Comparison of ENCODE assay signal across 8 cellular contexts in the genomic region with DNA sequence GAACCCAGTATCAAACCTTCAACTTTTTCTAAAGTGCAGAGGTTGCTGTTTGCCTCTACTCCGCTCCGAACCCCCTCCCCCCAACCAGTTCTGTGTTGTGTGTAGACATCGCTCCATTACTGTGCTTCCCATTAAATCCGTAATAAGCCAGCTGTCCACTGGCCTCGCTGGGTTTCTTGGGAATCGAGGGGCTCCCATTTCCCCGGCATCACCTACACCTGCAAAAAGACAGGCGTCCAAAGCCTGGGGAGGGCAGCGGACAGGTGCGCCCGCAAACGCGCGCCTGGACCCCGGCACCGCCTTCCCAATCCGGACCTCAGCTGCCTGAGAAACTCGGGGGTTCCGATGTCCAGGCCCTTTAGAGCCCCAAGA. TPM values are rescaled to one million over a fixed set of nuclear protein-coding genes. Genes with fewer than 3 reads are reported as not detected.
DNase-seq lines count a peak whose midpoint lies in the region; ATAC-seq, FAIRE-seq and TF ChIP-seq lines count a peak whose summit lies in the region.

No MANE protein-coding gene starts in this region.

- peaks cover 8% of the 10 kb centered on the region for H3K36me3 ChIP-seq in OCI-LY1 (ENCODE audit: insufficient read depth, low read length)
- H3K36me3 ChIP-seq in pancreas = no peaks in the 10 kb centered on the region

- H4K20me1 ChIP-seq in OCI-LY1 (ENCODE audit: insufficient read depth, low read length) = no peaks in the 10 kb centered on the region

- peaks cover 14% of the 10 kb centered on the region for H3K4me1 Mint-ChIP-seq in activated CD4-positive, alpha-beta T cell treated with anti-CD3 and anti-CD28 coated beads for 36 hours

- H3K4me2 ChIP-seq in OCI-LY1 (ENCODE audit: low read length) = peak overlapping the region; percentile 90

- FAIRE-seq in pancreas (lab: Jason Lieb, UNC) = no peak

- peak overlapping the region; percentile 78; the same call in 1 of the 2 replicates for H2AFZ ChIP-seq in OCI-LY1 (ENCODE audit: low read length)

- TF ChIP-seq CTCF in OCI-LY1 (IDR thresholded peaks at IDR 0.05; ENCODE audit: low read length) (no peak), pancreas (IDR thresholded peaks at IDR 0.05) (no peak)

- peak overlapping the region; percentile 82 for H3K4me3 Mint-ChIP-seq in activated CD4-positive, alpha-beta T cell treated with anti-CD3 and anti-CD28 coated beads for 36 hours

- H3K79me2 ChIP-seq in OCI-LY1 (ENCODE audit: insufficient read depth, low read length) = peaks cover 29% of the 10 kb centered on the region

- peak overlapping the region; percentile 26 for H3K27ac ChIP-seq in OCI-LY1 (ENCODE audit: low read depth, low read length, poor library complexity, severe bottlenecking)
- H3K27ac ChIP-seq in epithelial cell of prostate = peak overlapping the region; percentile 39
- H3K27ac ChIP-seq in pancreas = no peak overlapping the region

- intact Hi-C loops in activated CD4-positive, alpha-beta T cell treated with anti-CD3 and anti-CD28 coated beads for 36 hours (cut with DNase I, micrococcal nuclease) = loop anchor here (1.0 to 5.0 kb wide), 3 partner anchors 104 to 165 kb away; a partner anchor contains a TSS
- intact Hi-C loops in pancreas (cut with DNase I) = no loop called here

- peaks cover 55% of the 10 kb centered on the region for H3K4me1 ChIP-seq in OCI-LY1 (ENCODE audit: insufficient read depth, low read length, severe bottlenecking)
- peaks cover 0 to 2% (median 0%) of the 10 kb centered on the region in 3 donors for H3K4me1 ChIP-seq in pancreas

- no peak overlapping the region for H3K27ac Mint-ChIP-seq in activated CD4-positive, alpha-beta T cell treated with anti-CD3 and anti-CD28 coated beads for 36 hours

- CTCF ChIA-PET in activated CD4-positive, alpha-beta T cell treated with anti-CD3 and anti-CD28 coated beads for 36 hours (lab: Charles Lee) = interaction anchor here (3.7 kb wide), 1 partner anchor 23 kb away, joined by 14 read pairs; no protein-coding TSS in a partner anchor

- peak; percentile 33 for DNase-seq in activated CD4-positive, alpha-beta T cell treated with anti-CD3 and anti-CD28 coated beads for 36 hours
- no peak for DNase-seq in activated CD4-positive, alpha-beta T cell treated with anti-CD3 and anti-CD28 coated beads for 48 hours
- no peak for DNase-seq in epithelial cell of prostate (ENCODE audit: low read depth, low spot score)
- DNase-seq in pancreas = peak in 2 of 6 donors; percentile 11 to 48
- no peak for DNase-seq in T-helper 9 cell
- no peak for DNase-seq in ACHN

- 1% methylated on average over 19 of the region's 19 CpGs for WGBS in pancreas, 2 donors

- H3K9me3 ChIP-seq in OCI-LY1 (ENCODE audit: low read length) (no peaks in the 10 kb centered on the region), pancreas (no peaks in the 10 kb centered on the region)

- ATAC-seq in activated CD4-positive, alpha-beta T cell treated with anti-CD3 and anti-CD28 coated beads for 36 hours = no peak
- ATAC-seq in pancreas (no peak), HG03565 (IDR thresholded peaks at IDR 0.05; ENCODE audit: unreplicated experiment) (no peak)

- no peaks in the 10 kb centered on the region for H3K9me3 Mint-ChIP-seq in activated CD4-positive, alpha-beta T cell treated with anti-CD3 and anti-CD28 coated beads for 36 hours (ENCODE audit: low read depth)

- no peaks in the 10 kb centered on the region for H3K9me2 ChIP-seq in OCI-LY1 (ENCODE audit: low read depth, low read length)

- POLR2A ChIA-PET in activated CD4-positive, alpha-beta T cell treated with anti-CD3 and anti-CD28 coated beads for 36 hours (lab: Charles Lee) = interaction anchor here (0.6 kb wide), 1 partner anchor 204 kb away, joined by 4 read pairs; no protein-coding TSS in a partner anchor

- H3K4me3 ChIP-seq in OCI-LY1 (ENCODE audit: low read depth, low read length, poor library complexity, severe bottlenecking) (peak overlapping the region; percentile 99), pancreas (peak overlapping the region; percentile 50 to 73 (median 64))

- peak overlapping the region; percentile 98 for H3K9ac ChIP-seq in OCI-LY1 (ENCODE audit: low read length)

- H3F3A ChIP-seq in OCI-LY1 (ENCODE audit: insufficient read depth, low read length) = peaks cover 5% of the 10 kb centered on the region; the same call in 1 of the 2 replicates

- H3K27me3 ChIP-seq in OCI-LY1 (ENCODE audit: insufficient read depth, low read length) = no peaks in the 10 kb centered on the region
- no peaks in the 10 kb centered on the region for H3K27me3 ChIP-seq in pancreas

- in situ Hi-C loops in ACHN (cut with HindIII; ENCODE audit: low pct_ligation_motif_present, low pct_unique_long_range_greater_than_20kb, low sequenced_read_pairs) = no loop called here

- H3K27me3 Mint-ChIP-seq in activated CD4-positive, alpha-beta T cell treated with anti-CD3 and anti-CD28 coated beads for 36 hours = peaks cover 31% of the 10 kb centered on the region

- H3K36me3 Mint-ChIP-seq in activated CD4-positive, alpha-beta T cell treated with anti-CD3 and anti-CD28 coated beads for 36 hours (ENCODE audit: low read depth) = no peaks in the 10 kb centered on the region

RNA-seq across cellular contexts. Expression of a gene that starts 0.6 kb away (rescaled TPM):
- 1 to 10 TPM; 4.8 TPM for total RNA-seq in activated CD4-positive, alpha-beta T cell treated with anti-CD3 and anti-CD28 coated beads for 36 hours
- total RNA-seq in pancreas = under 1 TPM in 5 of 6 donors, not detected in 1; 0.04 to 0.31 (median 0.14) TPM
- under 1 TPM; 0.16 to 0.19 TPM for polyA plus RNA-seq in pancreas

Comparison
In these comparisons a context has a peak if more than half of its experiments do, and no peak if none do; other contexts are left out.
1. H3K27ac ChIP-seq: peak in OCI-LY1 (single experiment) and epithelial cell of prostate (single experiment); none in pancreas (0 of 4).
2. RNA of a gene that starts 0.6 kb away (total RNA-seq): 4.8 TPM in activated CD4-positive, alpha-beta T cell treated with anti-CD3 and anti-CD28 coated beads for 36 hours; 0.04 to 0.31 TPM in pancreas; every median in the first group is over 4 times any median in the second.
3. intact Hi-C loops: an anchor here in activated CD4-positive, alpha-beta T cell treated with anti-CD3 and anti-CD28 coated beads for 36 hours (1.0 to 5.0 kb wide); none called in pancreas.